Comparison of ENCODE assay signal across 8 cellular contexts in the genomic region with DNA sequence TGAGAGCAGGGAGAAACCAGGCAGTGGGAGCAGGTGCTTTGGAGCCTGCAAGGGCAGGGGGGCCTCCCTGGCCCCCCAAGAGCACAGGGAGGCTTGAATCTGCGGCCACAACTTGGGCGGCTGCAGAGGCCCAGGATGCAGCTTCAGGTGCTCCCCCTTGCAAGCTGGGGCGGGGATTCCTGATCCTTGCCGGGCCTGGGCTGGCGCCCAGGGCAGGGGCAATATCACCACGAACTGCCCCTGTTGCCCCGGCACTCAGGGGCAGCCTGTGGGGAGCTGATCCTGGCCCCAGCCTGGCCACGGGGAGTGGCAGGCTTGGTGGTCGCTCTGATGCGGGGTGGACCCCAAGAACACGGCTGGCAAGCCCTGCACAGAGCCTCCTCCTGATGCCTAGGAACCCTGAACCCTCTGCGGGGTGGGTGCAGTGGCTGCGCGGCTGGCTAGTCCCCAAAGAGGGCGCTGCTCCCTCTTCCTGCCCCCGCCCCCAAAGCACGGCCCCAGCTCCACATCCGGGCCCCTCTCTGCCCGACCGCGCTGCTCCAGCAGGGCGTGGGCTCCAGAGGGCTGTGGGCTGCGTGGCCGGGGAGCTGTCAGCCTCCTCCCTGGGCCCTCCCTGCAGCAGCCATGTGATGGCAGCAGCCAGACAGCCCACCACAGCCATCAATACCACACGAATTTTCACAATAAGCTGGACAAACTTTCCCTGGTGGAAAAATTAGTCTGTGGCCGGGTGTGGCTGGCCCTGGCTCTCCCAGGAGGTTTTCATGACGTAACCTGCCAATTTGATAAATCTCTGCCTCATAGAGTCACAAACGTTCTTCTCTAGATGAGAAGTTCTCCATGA. TPM values are rescaled to one million over a fixed set of nuclear protein-coding genes. Genes with fewer than 3 reads are reported as not detected.
DNase-seq lines count a peak whose midpoint lies in the region; ATAC-seq and TF ChIP-seq lines count a peak whose summit lies in the region.

No MANE protein-coding gene starts in this region.

- peaks cover 0 to 4% (median 0%) of the 10 kb centered on the region in 7 donors for H3K9me3 Mint-ChIP-seq in CD14-positive monocyte

- TF ChIP-seq POLR2A in prostate gland (IDR thresholded peaks at IDR 0.05): no peak

- H3K27me3 ChIP-seq in prostate gland (replicated peaks; ENCODE audit: insufficient read depth): no peaks in the 10 kb centered on the region

- H3K27ac Mint-ChIP-seq in CD14-positive monocyte: no peak overlapping the region

- peaks cover 6 to 19% (median 9%) of the 10 kb centered on the region in 3 donors for H3K27me3 Mint-ChIP-seq in CD14-positive monocyte (ENCODE audit: low read depth in 3 of 3)

- WGBS in prostate gland: 50% methylated on average over 19 of the region's 28 CpGs

- TF ChIP-seq CTCF in CD14-positive monocyte (IDR thresholded peaks at IDR 0.05): peak; percentile 32
- no peak for TF ChIP-seq CTCF in prostate gland (IDR thresholded peaks at IDR 0.05)

- intact Hi-C loops in CD14-positive monocyte (cut with micrococcal nuclease): no loop called here
- intact Hi-C loops in prostate gland (cut with DNase I): no loop called here

- ATAC-seq in HG02610 (IDR thresholded peaks at IDR 0.05; ENCODE audit: unreplicated experiment): peak; percentile 61

- H3K27ac ChIP-seq in prostate gland: no peak overlapping the region

- DNase-seq in CD14-positive monocyte (ENCODE audit: low spot score) (no peak), germinal center (ENCODE audit: low spot score) (peak; percentile 79), OCI-M2 (lab: John Stamatoyannopoulos, UW; ENCODE audit: unreplicated experiment) (no peak), LoVo (ENCODE audit: low spot score) (no peak), prostate gland (ENCODE audit: low spot score) (no peak)
- peak; percentile 77 for DNase-seq in activated CD4-positive, alpha-beta T cell treated with anti-CD3 and anti-CD28 coated beads for 48 hours
- DNase-seq in stimulated activated CD8-positive, alpha-beta memory T cell treated with anti-CD3 and anti-CD28 coated beads, Interleukin-15, amount 100 ng/mL, for 1 hour (ENCODE audit: low read depth): peak; percentile 41

- H3K4me3 Mint-ChIP-seq in CD14-positive monocyte: peak overlapping the region in 1 of 2 donors; percentile 15

- no peaks in the 10 kb centered on the region for H3K36me3 Mint-ChIP-seq in CD14-positive monocyte

- H3K4me1 Mint-ChIP-seq in CD14-positive monocyte: peaks cover 5% of the 10 kb centered on the region

- H3K36me3 ChIP-seq in prostate gland: no peaks in the 10 kb centered on the region

- H3K9me3 ChIP-seq in prostate gland: no peaks in the 10 kb centered on the region

- no peak overlapping the region for H3K4me3 ChIP-seq in prostate gland

- H3K4me1 ChIP-seq in prostate gland (replicated peaks): no peaks in the 10 kb centered on the region

RNA-seq across cellular contexts. Expression of a gene that starts 21.0 kb away (rescaled TPM):
- polyA plus RNA-seq in CD14-positive monocyte: 1 to 10 TPM; 4.3 to 4.9 TPM
- 1 to 10 TPM in 1 of 2 donors, not detected in 1; 4.5 TPM for total RNA-seq in prostate gland

RNA-seq across cellular contexts. Expression of a gene that starts 39.1 kb away (rescaled TPM):
- polyA plus RNA-seq in CD14-positive monocyte: not detected
- not detected for total RNA-seq in prostate gland

RNA-seq across cellular contexts. Expression of a gene that starts 49.7 kb away (rescaled TPM):
- polyA plus RNA-seq in CD14-positive monocyte: not detected
- 100 to 1,000 TPM in 1 of 2 donors, under 1 TPM in 1; 0.23 to 100 TPM for total RNA-seq in prostate gland

Comparison
In these comparisons a context has a peak if more than half of its experiments do, and no peak if none do; other contexts are left out.
1. DNase-seq: peak in activated CD4-positive, alpha-beta T cell treated with anti-CD3 and anti-CD28 coated beads for 48 hours (single experiment), germinal center (single experiment) and stimulated activated CD8-positive, alpha-beta memory T cell treated with anti-CD3 and anti-CD28 coated beads, Interleukin-15, amount 100 ng/mL, for 1 hour (single experiment); none in CD14-positive monocyte (single experiment), OCI-M2 (single experiment), LoVo (single experiment) and prostate gland (single experiment).